ENCODE assay signal across 8 cellular contexts in genomic region chr1:39387452-39387851, GRCh38.
DNase-seq lines count a peak whose midpoint lies in the region; ATAC-seq, FAIRE-seq and TF ChIP-seq lines count a peak whose summit lies in the region.

No MANE protein-coding gene starts in this region.

- H3K4me1 ChIP-seq in DND-41 (ENCODE audit: insufficient read depth, low read length) = no peaks in the 10 kb centered on the region

- peaks cover 65% of the 10 kb centered on the region for H3K36me3 ChIP-seq in DND-41 (ENCODE audit: insufficient read depth, low read length)

- H3K9ac ChIP-seq in DND-41 (ENCODE audit: low read depth, low read length) = no peak overlapping the region

- H3K27ac Mint-ChIP-seq in natural killer cell treated with Interleukin-12 subunit alpha and Interleukin-12 subunit beta and Interleukin-15 and Interleukin-18, amount 100 ng/mL, for 72 hours = peak overlapping the region; percentile 2 to 40

- ATAC-seq in DND-41 (ENCODE audit: insufficient read depth, low read depth) (no peak), HG03045 (IDR thresholded peaks at IDR 0.05; ENCODE audit: unreplicated experiment) (no peak), GM18873 (IDR thresholded peaks at IDR 0.05; ENCODE audit: low FRiP score, unreplicated experiment) (no peak)
- ATAC-seq in natural killer cell treated with Interleukin-12 subunit alpha and Interleukin-12 subunit beta and Interleukin-15 and Interleukin-18, amount 100 ng/mL, for 72 hours = no peak

- H3K27me3 ChIP-seq in DND-41 (ENCODE audit: insufficient read depth, low read length, poor library complexity) = no peaks in the 10 kb centered on the region

- peaks cover 32% of the 10 kb centered on the region for H3K36me3 Mint-ChIP-seq in natural killer cell treated with Interleukin-12 subunit alpha and Interleukin-12 subunit beta and Interleukin-15 and Interleukin-18, amount 100 ng/mL, for 72 hours

- no peaks in the 10 kb centered on the region for H3K9me3 Mint-ChIP-seq in natural killer cell treated with Interleukin-12 subunit alpha and Interleukin-12 subunit beta and Interleukin-15 and Interleukin-18, amount 100 ng/mL, for 72 hours

- H3K27ac ChIP-seq in DND-41 (ENCODE audit: low read length) = no peak overlapping the region

- 0 out of 2 replicates have a peak, but pooled peaks cover 7% of the 10 kb centered on the region for H4K20me1 ChIP-seq in DND-41 (ENCODE audit: insufficient read depth, low read length)

- DNase-seq in DND-41 = no peak
- DNase-seq in LoVo (ENCODE audit: low spot score) = peak; percentile 63
- DNase-seq in dedifferentiated amniotic fluid mesenchymal stem cell (ENCODE audit: extremely low spot score) = peak; percentile 70
- DNase-seq in natural killer cell treated with Interleukin-12 subunit alpha and Interleukin-12 subunit beta and Interleukin-15 and Interleukin-18, amount 100 ng/mL, for 72 hours (ENCODE audit: low spot score) = no peak
- no peak for DNase-seq in SHP77 treated with DMSO at 0.1 percent for 48 hours (lab: John Stamatoyannopoulos, UW)
- no peak for DNase-seq in frontal cortex (ENCODE audit: low spot score in 2 of 2)

- H3K9me3 ChIP-seq in DND-41 (ENCODE audit: insufficient read depth, low read length, severe bottlenecking) = no peaks in the 10 kb centered on the region

- peak; percentile 29 for TF ChIP-seq CTCF in DND-41 (IDR thresholded peaks at IDR 0.05; ENCODE audit: borderline replicate concordance, extremely low read depth, low read length, poor library complexity, severe bottlenecking)

- no peak overlapping the region for H3K4me3 ChIP-seq in DND-41 (ENCODE audit: low read depth in 1 of 2, low read length in 2 of 2)

- peaks cover 22 to 23% of the 10 kb centered on the region in 2 donors for H3K4me1 Mint-ChIP-seq in natural killer cell treated with Interleukin-12 subunit alpha and Interleukin-12 subunit beta and Interleukin-15 and Interleukin-18, amount 100 ng/mL, for 72 hours (ENCODE audit: low read depth in 2 of 2)

- no peak overlapping the region for H3K4me3 Mint-ChIP-seq in natural killer cell treated with Interleukin-12 subunit alpha and Interleukin-12 subunit beta and Interleukin-15 and Interleukin-18, amount 100 ng/mL, for 72 hours

- no peak for FAIRE-seq in frontal cortex (lab: Jason Lieb, UNC)

- no peaks in the 10 kb centered on the region for H3K27me3 Mint-ChIP-seq in natural killer cell treated with Interleukin-12 subunit alpha and Interleukin-12 subunit beta and Interleukin-15 and Interleukin-18, amount 100 ng/mL, for 72 hours

- H3K79me2 ChIP-seq in DND-41 (ENCODE audit: insufficient read depth, low read length) = peaks cover 6% of the 10 kb centered on the region; the same call in 1 of the 2 replicates

- H2AFZ ChIP-seq in DND-41 (ENCODE audit: low read depth, low read length) = no peak overlapping the region

- H3K4me2 ChIP-seq in DND-41 (ENCODE audit: insufficient read depth, low read length) = no peak overlapping the region

Comparison
In these comparisons a context has a peak if more than half of its experiments do, and no peak if none do; other contexts are left out.
1. DNase-seq: peak in LoVo (single experiment) and dedifferentiated amniotic fluid mesenchymal stem cell (single experiment); none in DND-41 (single experiment), natural killer cell treated with Interleukin-12 subunit alpha and Interleukin-12 subunit beta and Interleukin-15 and Interleukin-18, amount 100 ng/mL, for 72 hours (single experiment), SHP77 treated with DMSO at 0.1 percent for 48 hours (single experiment) and frontal cortex (0 of 2).